8 cellular contexts compared by ENCODE assay signal in genomic region chr10:124647421-124648130, GRCh38.
A peak's percentile ranks its signal among the peaks of the same experiment; 100 is the strongest.
DNase-seq lines count a peak whose midpoint lies in the region; ATAC-seq and TF ChIP-seq lines count a peak whose summit lies in the region.

No MANE protein-coding gene starts in this region.

- ATAC-seq in GM19397 (IDR thresholded peaks at IDR 0.05; ENCODE audit: unreplicated experiment): peak; percentile 52
- ATAC-seq in thoracic aorta (ENCODE audit: insufficient number of reproducible peaks, low FRiP score, low read depth): peak; percentile 24

- peak overlapping the region; percentile 52 to 87 for H3K4me3 Mint-ChIP-seq in CD14-positive monocyte

- peaks cover 94% of the 10 kb centered on the region for H3K4me1 Mint-ChIP-seq in CD14-positive monocyte

- peaks cover 29 to 51% of the 10 kb centered on the region in 2 donors for H3K4me1 ChIP-seq in thoracic aorta (ENCODE audit: control insufficient read depth in 1 of 2, low read depth in 2 of 2)

- H3K36me3 ChIP-seq in thoracic aorta: no peaks in the 10 kb centered on the region

- H3K27me3 ChIP-seq in dorsolateral prefrontal cortex (no peaks in the 10 kb centered on the region), thoracic aorta (replicated peaks; ENCODE audit: insufficient read depth) (no peaks in the 10 kb centered on the region)

- peak overlapping the region; percentile 95 to 98 (median 96) for H3K27ac Mint-ChIP-seq in CD14-positive monocyte

- no peaks in the 10 kb centered on the region for H3K9me3 ChIP-seq in thoracic aorta

- H3K36me3 Mint-ChIP-seq in CD14-positive monocyte: peaks cover 20 to 40% of the 10 kb centered on the region in 2 donors

- in situ Hi-C loops in KBM-7 (cut with MboI; ENCODE audit: low pct_unique_long_range_greater_than_20kb, low sequenced_read_pairs): no loop called here

- H3K27me3 Mint-ChIP-seq in CD14-positive monocyte (ENCODE audit: low read depth in 3 of 3): no peaks in the 10 kb centered on the region

- peak overlapping the region; percentile 79 to 99 (median 95) for H3K27ac ChIP-seq in dorsolateral prefrontal cortex
- peak overlapping the region; percentile 20 to 57 for H3K27ac ChIP-seq in thoracic aorta

- peak overlapping the region in 1 of 59 donors; percentile 27 for H3K4me3 ChIP-seq in dorsolateral prefrontal cortex
- H3K4me3 ChIP-seq in thoracic aorta: no peak overlapping the region

- intact Hi-C loops in CD14-positive monocyte (cut with micrococcal nuclease) (loop anchor here in 1 of 2 donors (2.0 to 10.0 kb wide), 3 partner anchors 40 to 267 kb away; no protein-coding TSS in a partner anchor), dorsolateral prefrontal cortex (cut with DNase I) (loop anchor here in 1 of 2 donors (2.0 to 5.0 kb wide), 3 partner anchors 21 to 95 kb away; partner anchors contain the start of gene FAM53B)

- DNase-seq in CD14-positive monocyte (ENCODE audit: low spot score) (peak; percentile 94), KBM-7 (peak; percentile 93), dorsolateral prefrontal cortex (peak in 1 of 10 donors; percentile 68), myocyte (ENCODE audit: low read depth) (peak; percentile 90), thoracic aorta (ENCODE audit: low spot score) (no peak), NCI-H1105 (lab: John Stamatoyannopoulos, UW) (no peak)
- DNase-seq in activated CD4-positive, alpha-beta T cell treated with anti-CD3 and anti-CD28 coated beads for 1 hour: peak; percentile 49

- peaks cover 0 to 3% (median 0%) of the 10 kb centered on the region in 7 donors for H3K9me3 Mint-ChIP-seq in CD14-positive monocyte

- TF ChIP-seq CTCF in CD14-positive monocyte (IDR thresholded peaks at IDR 0.05): peak; percentile 50
- TF ChIP-seq CTCF in dorsolateral prefrontal cortex (IDR thresholded peaks at IDR 0.05 in 54 of 56, conservative IDR thresholded peaks at IDR 0.05 in 2 of 56; ENCODE audit: low read depth in 1 of 56, partially characterized antibody in 56 of 56): peak in 37 of 56 donors; percentile 11 to 48 (median 29)
- no peak for TF ChIP-seq CTCF in thoracic aorta (IDR thresholded peaks at IDR 0.05)

Comparison
In these comparisons a context has a peak if more than half of its experiments do, and no peak if none do; other contexts are left out.
1. DNase-seq: peak in CD14-positive monocyte (single experiment), KBM-7 (single experiment), activated CD4-positive, alpha-beta T cell treated with anti-CD3 and anti-CD28 coated beads for 1 hour (single experiment) and myocyte (single experiment); none in thoracic aorta (single experiment) and NCI-H1105 (single experiment).